Comparison of ENCODE assay signal across 8 cellular contexts in the genomic region with DNA sequence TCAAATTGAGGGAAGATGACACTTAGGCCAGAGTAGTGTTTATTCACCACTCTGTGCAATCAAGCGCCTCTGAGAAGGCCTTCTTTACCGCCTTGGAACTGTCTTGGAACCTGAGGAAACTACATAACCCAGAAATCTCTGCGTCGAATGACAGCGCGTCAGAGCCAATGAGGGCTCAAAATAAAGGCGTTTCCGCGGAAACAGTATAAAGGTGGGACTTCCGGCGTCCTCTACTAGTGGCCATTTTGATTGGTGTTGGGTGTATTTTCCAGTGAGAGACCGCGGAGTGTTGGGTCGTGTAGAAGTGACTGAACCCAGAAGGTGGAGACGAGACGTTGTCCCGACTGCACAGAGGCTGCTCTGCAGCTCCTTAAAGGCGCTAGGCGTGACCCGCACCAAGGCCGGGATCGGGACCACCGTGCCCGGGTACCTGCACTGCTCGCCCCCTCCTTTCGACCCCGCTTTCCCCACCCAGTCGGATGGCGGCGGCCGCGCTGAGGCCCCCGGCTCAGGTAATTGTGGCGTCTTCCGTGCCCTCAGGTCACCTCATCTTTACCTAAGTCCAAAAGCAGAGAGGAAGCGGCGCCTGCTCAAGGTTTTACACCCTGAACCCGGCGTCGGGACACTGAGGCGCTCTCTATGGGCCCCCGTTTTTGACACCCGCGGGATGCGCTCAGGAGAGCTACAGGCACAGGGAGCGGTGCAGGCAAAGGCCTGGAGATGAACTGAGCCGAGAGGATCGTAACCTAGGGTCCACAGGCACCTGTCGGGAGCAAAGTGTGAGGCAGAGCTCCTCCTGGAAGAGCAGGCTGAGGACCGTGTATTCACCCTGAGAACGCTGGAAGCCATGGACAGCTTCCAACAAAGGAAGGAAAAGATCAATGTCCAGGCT. TPM values are rescaled to one million over a fixed set of nuclear protein-coding genes. Genes with fewer than 3 reads are reported as not detected.
DNase-seq lines count a peak whose midpoint lies in the region; ATAC-seq and TF ChIP-seq lines count a peak whose summit lies in the region.

A gene (plus strand): TSS at position 236 of the 892 bp plus-strand sequence. CDS start 244 bp downstream, at position 480.

- H3K27me3 ChIP-seq in left lung = no peaks in the 10 kb centered on the region

- H3K27ac ChIP-seq in left lung = peak within 1 kb of the TSS; percentile 78 to 87

- no peak for TF ChIP-seq CTCF in left lung (IDR thresholded peaks at IDR 0.05)

- peak within 1 kb of the TSS; percentile 91 to 93 for H3K4me3 ChIP-seq in left lung

- peak within 1 kb of the TSS; percentile 97 for H3K27ac Mint-ChIP-seq in activated CD4-positive, alpha-beta T cell treated with anti-CD3 and anti-CD28 coated beads, Interleukin-2, amount 10 ng/mL, durations not matched to agents 24 days and 14 days

- intact Hi-C loops in activated CD4-positive, alpha-beta T cell treated with anti-CD3 and anti-CD28 coated beads, Interleukin-2, amount 10 ng/mL, durations not matched to agents 24 days and 14 days (cut with micrococcal nuclease) = loop anchor here (1.0 to 10.0 kb wide), 6 partner anchors 20 to 258 kb away; a partner anchor contains a TSS
- intact Hi-C loops in left lung (cut with DNase I) = no loop called here

- H3K4me3 Mint-ChIP-seq in activated CD4-positive, alpha-beta T cell treated with anti-CD3 and anti-CD28 coated beads, Interleukin-2, amount 10 ng/mL, durations not matched to agents 24 days and 14 days = peak within 1 kb of the TSS; percentile 96

- ATAC-seq in GM19324 (IDR thresholded peaks at IDR 0.05; ENCODE audit: low FRiP score, unreplicated experiment) (peak; percentile 85), HG03460 (IDR thresholded peaks at IDR 0.05; ENCODE audit: unreplicated experiment) (peak; percentile 95), left lung (peak; percentile 100)

- peaks cover 0 to 40% of the 10 kb centered on the region in 2 donors for H3K9me3 ChIP-seq in left lung

- H3K4me1 Mint-ChIP-seq in activated CD4-positive, alpha-beta T cell treated with anti-CD3 and anti-CD28 coated beads, Interleukin-2, amount 10 ng/mL, durations not matched to agents 24 days and 14 days = peaks cover 16% of the 10 kb centered on the region

- H3K9me3 Mint-ChIP-seq in activated CD4-positive, alpha-beta T cell treated with anti-CD3 and anti-CD28 coated beads, Interleukin-2, amount 10 ng/mL, durations not matched to agents 24 days and 14 days = peaks cover 35% of the 10 kb centered on the region

- peaks cover 50% of the 10 kb centered on the region for H3K36me3 Mint-ChIP-seq in activated CD4-positive, alpha-beta T cell treated with anti-CD3 and anti-CD28 coated beads, Interleukin-2, amount 10 ng/mL, durations not matched to agents 24 days and 14 days (ENCODE audit: low read depth)

- DNase-seq in C1 segment of cervical spinal cord (lab: John Stamatoyannopoulos, UW) (peak; percentile 4 to 86 (median 78)), NCI-H524 treated with DMSO at 0.1 percent for 48 hours (lab: John Stamatoyannopoulos, UW) (peak; percentile 76), dermis blood vessel endothelial cell (peak; percentile 93), left lung (peak; percentile 85)
- peak; percentile 95 for DNase-seq in activated CD4-positive, alpha-beta T cell treated with anti-CD3 and anti-CD28 coated beads, Interleukin-2, amount 10 ng/mL, durations not matched to agents 24 days and 14 days
- DNase-seq in stimulated activated CD4-positive, alpha-beta T cell treated with anti-CD3 and anti-CD28 coated beads, Interleukin-2, amount 100 ng/mL, for 4 hours (ENCODE audit: low read depth) = peak; percentile 74

- H3K4me1 ChIP-seq in left lung = peaks cover 10 to 22% of the 10 kb centered on the region in 2 donors

- H3K36me3 ChIP-seq in left lung = peaks cover 0 to 36% of the 10 kb centered on the region in 2 donors

- no peaks in the 10 kb centered on the region for H3K27me3 Mint-ChIP-seq in activated CD4-positive, alpha-beta T cell treated with anti-CD3 and anti-CD28 coated beads, Interleukin-2, amount 10 ng/mL, durations not matched to agents 24 days and 14 days

RNA-seq across cellular contexts. Expression of the gene that starts here (rescaled TPM):
- total RNA-seq in activated CD4-positive, alpha-beta T cell treated with anti-CD3 and anti-CD28 coated beads, Interleukin-2, amount 10 ng/mL, durations not matched to agents 24 days and 14 days = 7.5 and 7.9 TPM in 2 replicates
- total RNA-seq in dermis blood vessel endothelial cell = 14.6 and 18.1 TPM in 2 replicates
- total RNA-seq in left lung = 10 to 100 TPM; 10.2 to 15.3 TPM

Comparison
In these comparisons a context has a peak if more than half of its experiments do, and no peak if none do; other contexts are left out.
1. Peak in every context shown above with its lines: DNase-seq, ATAC-seq, H3K4me3 ChIP-seq and H3K27ac ChIP-seq.